ENCODE assay signal across 23 cellular contexts in the genomic region with DNA sequence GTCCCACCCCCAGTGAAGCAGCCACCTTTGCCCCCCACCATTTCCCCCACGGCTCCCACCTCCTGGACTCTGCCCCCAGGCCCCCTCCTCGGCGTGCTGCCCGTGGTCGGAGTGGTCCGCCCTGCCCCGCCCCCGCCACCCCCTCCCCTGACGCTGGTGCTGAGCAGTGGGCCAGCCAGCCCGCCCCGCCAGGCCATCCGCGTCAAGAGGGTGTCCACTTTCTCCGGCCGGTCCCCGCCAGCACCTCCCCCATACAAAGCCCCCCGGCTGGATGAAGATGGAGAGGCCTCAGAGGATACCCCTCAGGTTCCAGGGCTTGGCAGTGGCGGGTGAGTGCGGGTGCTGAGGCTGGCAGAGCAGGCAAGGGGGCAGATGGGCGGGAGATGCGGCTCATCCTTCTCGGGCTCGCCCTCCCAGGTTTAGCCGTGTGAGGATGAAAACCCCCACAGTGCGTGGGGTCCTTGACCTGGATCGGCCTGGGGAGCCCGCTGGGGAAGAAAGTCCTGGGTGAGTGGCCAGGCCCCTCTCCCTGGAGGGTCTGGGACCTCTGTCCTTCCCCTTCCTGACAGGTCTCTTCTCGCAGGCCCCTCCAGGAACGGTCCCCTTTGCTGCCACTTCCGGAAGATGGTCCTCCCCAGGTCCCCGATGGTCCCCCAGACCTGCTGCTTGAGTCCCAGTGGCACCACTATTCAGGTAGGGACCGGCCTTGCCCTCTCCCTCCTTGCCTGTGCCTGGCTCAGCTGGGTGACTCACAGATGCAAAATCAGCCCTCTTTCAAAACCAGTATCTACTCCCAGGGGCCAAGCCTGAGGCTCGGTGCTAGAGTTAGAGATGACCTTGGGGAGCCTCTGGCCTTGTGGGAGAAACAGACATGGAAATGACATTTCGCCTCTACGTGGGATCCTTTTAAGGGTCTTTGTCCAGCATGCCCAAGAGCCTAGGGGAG. TPM values are rescaled to one million over a fixed set of nuclear protein-coding genes. Genes with fewer than 3 reads are reported as not detected.
DNase-seq lines count a peak whose midpoint lies in the region; ATAC-seq, FAIRE-seq and TF ChIP-seq lines count a peak whose summit lies in the region.
"Had no signal": no experiment of that assay in that cellular context is flagged by ENCODE, and none has a peak within 500 bp of the region (broad histone marks: within the 10 kb centered on the region; RNA-seq: fewer than 3 reads in every experiment).

No MANE protein-coding gene starts in this region.

- peaks cover 96 to 99% (median 98%) of the 10 kb centered on the region in 11 experiments for H3K36me3 ChIP-seq in BLaER1 treated with 17β-estradiol and CSF1 and Interleukin-3, amounts not matched to agents 10 nM and 100 nM
- peaks cover 66% of the 10 kb centered on the region for H3K36me3 ChIP-seq in CD8-positive, alpha-beta T cell (ENCODE audit: insufficient read depth, low read length)
- peaks cover 36 to 58% of the 10 kb centered on the region in 2 donors for H3K36me3 ChIP-seq in kidney (ENCODE audit: control insufficient read depth in 1 of 2, insufficient read depth in 2 of 2, low read length in 2 of 2)

- H3K4me3 ChIP-seq in BLaER1 treated with 17β-estradiol and CSF1 and Interleukin-3, amounts not matched to agents 10 nM and 100 nM: no peak overlapping the region
- no peak overlapping the region for H3K4me3 ChIP-seq in CD8-positive, alpha-beta T cell (ENCODE audit: low read depth, low read length)
- no peak overlapping the region for H3K4me3 ChIP-seq in kidney (ENCODE audit: low read length in 2 of 2)
- H3K4me3 ChIP-seq: heart left ventricle, lung, SK-N-MC had no signal

- no peak for TF ChIP-seq CTCF in CD8-positive, alpha-beta T cell (IDR thresholded peaks at IDR 0.05)
- no peak for TF ChIP-seq CTCF in kidney (IDR thresholded peaks at IDR 0.05; ENCODE audit: borderline replicate concordance, extremely low read depth, insufficient read depth)

- no peak overlapping the region for H3K4me2 ChIP-seq in BLaER1 treated with 17β-estradiol and CSF1 and Interleukin-3, amounts not matched to agents 10 nM and 100 nM

- no peaks in the 10 kb centered on the region for H3K27me3 Mint-ChIP-seq in CD8-positive, alpha-beta T cell (ENCODE audit: low read depth)
- no peaks in the 10 kb centered on the region for H3K27me3 Mint-ChIP-seq in activated CD4-positive, alpha-beta memory T cell treated with anti-CD3 and anti-CD28 coated beads for 36 hours
- H3K27me3 Mint-ChIP-seq: naive B cell had no signal

- no peak for DNase-seq in CD8-positive, alpha-beta T cell
- no peak for DNase-seq in activated CD4-positive, alpha-beta memory T cell treated with anti-CD3 and anti-CD28 coated beads for 36 hours
- peak; percentile 75 for DNase-seq in kidney
- DNase-seq in LoVo (ENCODE audit: low spot score): no peak
- no peak for DNase-seq in GM03348 (ENCODE audit: low spot score)
- DNase-seq: activated CD4-positive, alpha-beta T cell treated with anti-CD3 and anti-CD28 coated beads for 1 hour; activated CD8-positive, alpha-beta memory T cell treated with anti-CD3 and anti-CD28 coated beads, Interleukin-2, amount 50 U/mL, for 4 hours; activated naive CD4-positive, alpha-beta T cell treated with Interleukin-2 at 50 U/mL for 16 hours; GF-D8; heart left ventricle; naive B cell; NCI-H187 treated with DMSO at 0.1 percent for 48 hours; NCI-H345; stimulated activated CD4-positive, alpha-beta T cell treated with anti-CD3 and anti-CD28 coated beads, Interleukin-1b, Interleukin-23, amount 100 ng/mL, for 48 hours had no signal

- H3K27ac Mint-ChIP-seq in CD8-positive, alpha-beta T cell: peak overlapping the region; percentile 87
- peak overlapping the region; percentile 40 for H3K27ac Mint-ChIP-seq in activated CD4-positive, alpha-beta memory T cell treated with anti-CD3 and anti-CD28 coated beads for 36 hours

- H3K4me1 ChIP-seq in BLaER1 treated with 17β-estradiol and CSF1 and Interleukin-3, amounts not matched to agents 10 nM and 100 nM: peaks cover 9 to 35% (median 22%) of the 10 kb centered on the region in 10 experiments; a peak in 18 of 20 replicates
- peaks cover 9% of the 10 kb centered on the region for H3K4me1 ChIP-seq in CD8-positive, alpha-beta T cell (ENCODE audit: insufficient read depth, low read length)
- no peaks in the 10 kb centered on the region for H3K4me1 ChIP-seq in kidney (ENCODE audit: control insufficient read depth in 1 of 2, insufficient read depth in 1 of 2, low read depth in 1 of 2, low read length in 2 of 2)
- H3K4me1 ChIP-seq: heart left ventricle had no signal

- peaks cover 48 to 98% (median 94%) of the 10 kb centered on the region in 11 experiments for H4K20me1 ChIP-seq in BLaER1 treated with 17β-estradiol and CSF1 and Interleukin-3, amounts not matched to agents 10 nM and 100 nM

- CTCF ChIA-PET in CD8-positive, alpha-beta T cell (lab: Charles Lee): interaction anchor here (1.2 to 1.4 kb wide), 2 partner anchors 10 to 12 kb away, joined by 3 to 4 read pairs; a partner anchor contains a TSS
- CTCF ChIA-PET in activated CD4-positive, alpha-beta memory T cell treated with anti-CD3 and anti-CD28 coated beads for 36 hours (lab: Charles Lee): interaction anchor here (0.8 kb wide), 1 partner anchor 39 kb away, joined by 3 read pairs; no protein-coding TSS in a partner anchor

- ATAC-seq in CD8-positive, alpha-beta T cell: no peak
- no peak for ATAC-seq in HG02623 (IDR thresholded peaks at IDR 0.05; ENCODE audit: unreplicated experiment)
- ATAC-seq in GM21737 (IDR thresholded peaks at IDR 0.05; ENCODE audit: unreplicated experiment): no peak
- ATAC-seq: heart left ventricle, Panc1 had no signal

- H3K9ac ChIP-seq in BLaER1 treated with 17β-estradiol and CSF1 and Interleukin-3, amounts not matched to agents 10 nM and 100 nM: peak overlapping the region in 7 of 11 experiments; percentile 4 to 33 (median 22); a peak in 6 of 22 replicates
- no peak overlapping the region for H3K9ac ChIP-seq in kidney (ENCODE audit: low read length in 2 of 2)

- no peak overlapping the region for H3K4me3 Mint-ChIP-seq in CD8-positive, alpha-beta T cell
- no peak overlapping the region for H3K4me3 Mint-ChIP-seq in activated CD4-positive, alpha-beta memory T cell treated with anti-CD3 and anti-CD28 coated beads for 36 hours

- H3K9me3 Mint-ChIP-seq in CD8-positive, alpha-beta T cell: no peaks in the 10 kb centered on the region
- H3K9me3 Mint-ChIP-seq in activated CD4-positive, alpha-beta memory T cell treated with anti-CD3 and anti-CD28 coated beads for 36 hours: no peaks in the 10 kb centered on the region
- H3K9me3 Mint-ChIP-seq: naive B cell had no signal

- FAIRE-seq in kidney (lab: Jason Lieb, UNC): no peak
- FAIRE-seq: colon, endometrium, GM12891 had no signal

- no peaks in the 10 kb centered on the region for H3K27me3 ChIP-seq in BLaER1 treated with 17β-estradiol and CSF1 and Interleukin-3, amounts not matched to agents 10 nM and 100 nM
- no peaks in the 10 kb centered on the region for H3K27me3 ChIP-seq in CD8-positive, alpha-beta T cell (ENCODE audit: insufficient read depth, low read length)
- H3K27me3 ChIP-seq: heart left ventricle had no signal

- POLR2A ChIA-PET in CD8-positive, alpha-beta T cell (lab: Charles Lee): interaction anchor here (0.5 kb wide), 1 partner anchor 167 kb away, joined by 7 read pairs; a partner anchor contains a TSS
- POLR2A ChIA-PET in activated CD4-positive, alpha-beta memory T cell treated with anti-CD3 and anti-CD28 coated beads for 36 hours (lab: Charles Lee): no interaction called here

- peaks cover 81% of the 10 kb centered on the region for H3K36me3 Mint-ChIP-seq in CD8-positive, alpha-beta T cell
- H3K36me3 Mint-ChIP-seq in activated CD4-positive, alpha-beta memory T cell treated with anti-CD3 and anti-CD28 coated beads for 36 hours: peaks cover 62% of the 10 kb centered on the region

- no peaks in the 10 kb centered on the region for H3K9me3 ChIP-seq in BLaER1 treated with 17β-estradiol and CSF1 and Interleukin-3, amounts not matched to agents 10 nM and 100 nM (replicated peaks in 1 of 11)
- no peaks in the 10 kb centered on the region for H3K9me3 ChIP-seq in CD8-positive, alpha-beta T cell (ENCODE audit: low read length)
- no peaks in the 10 kb centered on the region for H3K9me3 ChIP-seq in kidney (ENCODE audit: control insufficient read depth in 1 of 2, low read length in 2 of 2)
- H3K9me3 ChIP-seq: heart left ventricle had no signal

- peaks cover 18% of the 10 kb centered on the region for H3K4me1 Mint-ChIP-seq in CD8-positive, alpha-beta T cell (ENCODE audit: low read depth)
- H3K4me1 Mint-ChIP-seq in activated CD4-positive, alpha-beta memory T cell treated with anti-CD3 and anti-CD28 coated beads for 36 hours (ENCODE audit: low read depth): peaks cover 5% of the 10 kb centered on the region

- peak overlapping the region in 2 of 11 experiments; percentile 1 to 20; a peak in 1 of 22 replicates for H3K27ac ChIP-seq in BLaER1 treated with 17β-estradiol and CSF1 and Interleukin-3, amounts not matched to agents 10 nM and 100 nM
- H3K27ac ChIP-seq in CD8-positive, alpha-beta T cell (ENCODE audit: low read depth, low read length): no peak overlapping the region
- H3K27ac ChIP-seq in kidney (ENCODE audit: low read depth in 2 of 2, low read length in 2 of 2): no peak overlapping the region
- H3K27ac ChIP-seq: heart left ventricle, SK-N-MC had no signal

- intact Hi-C loops in CD8-positive, alpha-beta T cell (cut with DNase I, micrococcal nuclease): no loop called here
- intact Hi-C loops in activated CD4-positive, alpha-beta memory T cell treated with anti-CD3 and anti-CD28 coated beads for 36 hours (cut with micrococcal nuclease): no loop called here
- intact Hi-C loops in kidney (cut with DNase I): no loop called here

RNA-seq across cellular contexts. Expression of a gene that starts 8.8 kb away (rescaled TPM):
- total RNA-seq in CD8-positive, alpha-beta T cell: 10 to 100 TPM; 31.7 to 38.2 TPM
- 10 to 100 TPM; 90.1 to 92.8 TPM for total RNA-seq in activated CD4-positive, alpha-beta memory T cell treated with anti-CD3 and anti-CD28 coated beads for 36 hours
- total RNA-seq in kidney: 22.3 TPM
- 26.0 TPM for polyA plus RNA-seq in kidney (ENCODE audit: insufficient read depth, low read depth, low replicate concordance)

RNA-seq across cellular contexts. Expression of a gene that starts 11.8 kb away (rescaled TPM):
- total RNA-seq in CD8-positive, alpha-beta T cell: 10 to 100 TPM; 65.2 to 69.5 TPM
- total RNA-seq in activated CD4-positive, alpha-beta memory T cell treated with anti-CD3 and anti-CD28 coated beads for 36 hours: 10 to 100 TPM; 34.6 to 37.8 TPM
- total RNA-seq in kidney: 27.4 TPM
- 47.7 TPM for polyA plus RNA-seq in kidney (ENCODE audit: insufficient read depth, low read depth, low replicate concordance)

RNA-seq across cellular contexts. Expression of a gene that starts 12.0 kb away (rescaled TPM):
- total RNA-seq in CD8-positive, alpha-beta T cell: 10 to 100 TPM in 1 of 2 experiments, 1 to 10 TPM in 1; 9.4 to 11.1 TPM
- total RNA-seq in activated CD4-positive, alpha-beta memory T cell treated with anti-CD3 and anti-CD28 coated beads for 36 hours: 10 to 100 TPM; 46.7 to 47.9 TPM
- total RNA-seq in kidney: 84.0 TPM
- 185 TPM for polyA plus RNA-seq in kidney (ENCODE audit: insufficient read depth, low read depth, low replicate concordance)

RNA-seq across cellular contexts. Expression of a gene that starts 14.9 kb away (rescaled TPM):
- total RNA-seq in CD8-positive, alpha-beta T cell: 1 to 10 TPM; 5.5 to 9.3 TPM
- 1 to 10 TPM; 7.5 TPM for total RNA-seq in activated CD4-positive, alpha-beta memory T cell treated with anti-CD3 and anti-CD28 coated beads for 36 hours
- 11.2 TPM for total RNA-seq in kidney
- 11.4 TPM for polyA plus RNA-seq in kidney (ENCODE audit: insufficient read depth, low read depth, low replicate concordance)

RNA-seq across cellular contexts. Expression of a gene that starts 15.7 kb away (rescaled TPM):
- total RNA-seq in CD8-positive, alpha-beta T cell: 10 to 100 TPM; 57.4 to 61.0 TPM
- 10 to 100 TPM; 47.0 to 54.2 TPM for total RNA-seq in activated CD4-positive, alpha-beta memory T cell treated with anti-CD3 and anti-CD28 coated beads for 36 hours
- total RNA-seq in kidney: 40.8 TPM
- polyA plus RNA-seq in kidney (ENCODE audit: insufficient read depth, low read depth, low replicate concordance): 14.8 TPM

Comparison
In these comparisons a context has a peak if more than half of its experiments do, and no peak if none do; other contexts are left out.
1. H3K9ac ChIP-seq: peak in BLaER1 treated with 17β-estradiol and CSF1 and Interleukin-3, amounts not matched to agents 10 nM and 100 nM (7 of 11); none in kidney (0 of 2).